Comparison of ENCODE assay signal across 18 cellular contexts in genomic region chr2:177329035-177329434, GRCh38.
"Had no signal": no experiment of that assay in that cellular context is flagged by ENCODE, and none has a peak within 500 bp of the region (broad histone marks: within the 10 kb centered on the region; RNA-seq: fewer than 3 reads in every experiment).

No MANE protein-coding gene starts in this region.

- ATAC-seq: activated T-cell treated with anti-CD3 and anti-CD28 coated beads, Interleukin-2, amount 50 U/mL, for 72 hours; sciatic nerve; SK-N-SH treated with all-trans-retinoic acid at 6 μM for 48 hours; stimulated activated naive B cell treated with anti-CD40 and anti-IgM and Interleukin-4, amounts not matched to agents 10 μg/mL and 1 μg/mL and 100 μg/mL, for 72 hours had no signal

- H3K4me3 Mint-ChIP-seq: activated naive CD4-positive, alpha-beta T cell treated with anti-CD3 and anti-CD28 coated beads, Interleukin-2, amount 50 U/mL, for 24 hours; activated T-cell treated with anti-CD3 and anti-CD28 coated beads, Interleukin-2, amount 50 U/mL, for 72 hours; endodermal cell; memory B cell; nephron; stimulated activated naive B cell treated with anti-CD40 and anti-IgM and Interleukin-4, amounts not matched to agents 10 μg/mL and 1 μg/mL and 100 μg/mL, for 72 hours had no signal

- H3K4me1 ChIP-seq: prostate gland had no signal

- H3K4me3 ChIP-seq: hepatocyte, left ventricle myocardium inferior, prostate gland, suprapubic skin, upper lobe of left lung had no signal

- H3K36me3 ChIP-seq: left ventricle myocardium inferior, prostate gland, suprapubic skin, upper lobe of left lung had no signal

- H3K36me3 Mint-ChIP-seq: activated naive CD4-positive, alpha-beta T cell treated with anti-CD3 and anti-CD28 coated beads, Interleukin-2, amount 50 U/mL, for 24 hours; stimulated activated naive B cell treated with anti-CD40 and anti-IgM and Interleukin-4, amounts not matched to agents 10 μg/mL and 1 μg/mL and 100 μg/mL, for 72 hours had no signal

- H3K9me3 Mint-ChIP-seq: activated naive CD4-positive, alpha-beta T cell treated with anti-CD3 and anti-CD28 coated beads, Interleukin-2, amount 50 U/mL, for 24 hours; activated T-cell treated with anti-CD3 and anti-CD28 coated beads, Interleukin-2, amount 50 U/mL, for 72 hours; endodermal cell; memory B cell; nephron; stimulated activated naive B cell treated with anti-CD40 and anti-IgM and Interleukin-4, amounts not matched to agents 10 μg/mL and 1 μg/mL and 100 μg/mL, for 72 hours had no signal

- H3K27ac ChIP-seq: hepatocyte, left ventricle myocardium inferior, prostate gland, suprapubic skin, upper lobe of left lung, VCaP had no signal

- DNase-seq: activated T-cell treated with anti-CD3 and anti-CD28 coated beads, Interleukin-2, amount 50 U/mL, for 72 hours; anterior cingulate cortex; endodermal cell; kidney; left ventricle myocardium inferior; occipital lobe; stimulated activated CD4-positive, alpha-beta T cell treated with anti-CD3 and anti-CD28 coated beads, Interleukin-2, amount 100 ng/mL, for 24 hours; stimulated activated naive B cell treated with anti-CD40 and anti-IgM and Interleukin-4, amounts not matched to agents 10 μg/mL and 1 μg/mL and 100 μg/mL, for 72 hours; upper lobe of left lung had no signal

- H2AFZ ChIP-seq: hepatocyte had no signal

- H3K9me3 ChIP-seq: left ventricle myocardium inferior, prostate gland, suprapubic skin, upper lobe of left lung had no signal

- H3K79me2 ChIP-seq: hepatocyte had no signal

- H3K4me2 ChIP-seq: hepatocyte had no signal

- H3K27me3 Mint-ChIP-seq: activated naive CD4-positive, alpha-beta T cell treated with anti-CD3 and anti-CD28 coated beads, Interleukin-2, amount 50 U/mL, for 24 hours; memory B cell; stimulated activated naive B cell treated with anti-CD40 and anti-IgM and Interleukin-4, amounts not matched to agents 10 μg/mL and 1 μg/mL and 100 μg/mL, for 72 hours had no signal

- H3K27ac Mint-ChIP-seq: activated naive CD4-positive, alpha-beta T cell treated with anti-CD3 and anti-CD28 coated beads, Interleukin-2, amount 50 U/mL, for 24 hours; activated T-cell treated with anti-CD3 and anti-CD28 coated beads, Interleukin-2, amount 50 U/mL, for 72 hours; endodermal cell; memory B cell; nephron; stimulated activated naive B cell treated with anti-CD40 and anti-IgM and Interleukin-4, amounts not matched to agents 10 μg/mL and 1 μg/mL and 100 μg/mL, for 72 hours had no signal

- H3K27me3 ChIP-seq: hepatocyte, suprapubic skin, upper lobe of left lung had no signal
